26 cellular contexts compared by ENCODE assay signal in the genomic region with DNA sequence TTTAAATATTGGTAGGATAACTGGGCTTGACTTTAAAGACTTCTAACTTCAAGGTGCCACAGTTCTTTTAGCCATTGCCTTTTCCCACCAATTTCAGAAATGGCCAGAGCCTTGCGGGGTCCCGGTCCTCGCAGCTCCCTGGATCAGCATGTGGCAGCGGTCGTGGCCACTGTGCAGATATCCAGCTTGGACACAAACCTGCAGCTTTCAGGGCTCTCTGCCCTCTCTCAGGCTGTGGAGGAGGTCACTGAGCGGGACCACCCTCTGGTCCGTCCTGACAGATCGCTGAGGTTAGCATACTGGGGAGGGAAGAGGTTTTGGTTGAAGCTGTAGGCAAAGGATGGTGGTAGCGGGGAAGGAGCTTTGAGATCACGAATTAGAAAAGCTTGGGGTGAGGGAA. TPM values are rescaled to one million over a fixed set of nuclear protein-coding genes. Genes with fewer than 3 reads are reported as not detected.
"Had no signal": no experiment of that assay in that cellular context is flagged by ENCODE, and none has a peak within 500 bp of the region (broad histone marks: within the 10 kb centered on the region; RNA-seq: fewer than 3 reads in every experiment).

No MANE protein-coding gene starts in this region.

- H3K4me3 Mint-ChIP-seq: activated CD4-positive, alpha-beta memory T cell treated with anti-CD3 and anti-CD28 coated beads for 36 hours; activated CD4-positive, alpha-beta T cell treated with anti-CD3 and anti-CD28 coated beads, Interleukin-2, amount 10 ng/mL, durations not matched to agents 7 days and 5 days; activated T-helper 1 cell treated with anti-CD3 and anti-CD28 coated beads, Interleukin-12 subunit alpha, Interleukin-12 subunit beta, Interleukin-2, Interleukin-4 antibody, amounts not matched to agents 30 ng/mL and 10 ng/mL and 1 ng/mL, durations not matched to agents 14 hours and 24 hours and 36 hours; T-helper 1 cell treated with Interleukin-12 subunit alpha and Interleukin-12 subunit beta and Interleukin-4 antibody, amounts not matched to agents 30 μg/mL and 1 μg/mL, for 36 hours had no signal

- DNase-seq: activated CD4-positive, alpha-beta memory T cell treated with anti-CD3 and anti-CD28 coated beads for 36 hours; activated CD4-positive, alpha-beta T cell treated with anti-CD3 and anti-CD28 coated beads, Interleukin-2, amount 10 ng/mL, durations not matched to agents 7 days and 5 days; activated CD4-positive, CD25-positive, alpha-beta regulatory T cell; activated CD8-positive, alpha-beta memory T cell treated with anti-CD3 and anti-CD28 coated beads for 24 hours; activated effector memory CD4-positive, alpha-beta T cell treated with Interleukin-2 at 50 U/mL for 16 hours; activated naive CD4-positive, alpha-beta T cell; amniotic stem cell; body of pancreas; MM.1S; NCI-H1105 treated with DMSO at 0.1 percent for 48 hours; NCI-H1436 treated with DMSO at 0.1 percent for 48 hours; NCI-H187; NCI-H2081; NCI-H510A treated with DMSO at 0.1 percent for 48 hours; NCI-H69; NK-92 treated with Interleukin-12 subunit alpha and Interleukin-12 subunit beta, amount 100 ng/mL, for 24 hours; OCI-M1; RPMI8226; SHP77; T-helper 9 cell had no signal

- H3K27me3 Mint-ChIP-seq: activated CD4-positive, alpha-beta memory T cell treated with anti-CD3 and anti-CD28 coated beads for 36 hours; activated CD4-positive, alpha-beta T cell treated with anti-CD3 and anti-CD28 coated beads, Interleukin-2, amount 10 ng/mL, durations not matched to agents 7 days and 5 days had no signal

- H3K4me3 ChIP-seq: ascending aorta, body of pancreas had no signal

- H3K27me3 ChIP-seq: ascending aorta, body of pancreas had no signal

- H3K27ac ChIP-seq: ascending aorta, body of pancreas had no signal

- ATAC-seq: body of pancreas, HepG2, Panc1 had no signal

- H3K9me3 ChIP-seq: ascending aorta, body of pancreas had no signal

- H3K4me1 ChIP-seq: ascending aorta had no signal

- H3K27ac Mint-ChIP-seq: activated CD4-positive, alpha-beta memory T cell treated with anti-CD3 and anti-CD28 coated beads for 36 hours; activated CD4-positive, alpha-beta T cell treated with anti-CD3 and anti-CD28 coated beads, Interleukin-2, amount 10 ng/mL, durations not matched to agents 7 days and 5 days; activated T-helper 1 cell treated with anti-CD3 and anti-CD28 coated beads, Interleukin-12 subunit alpha, Interleukin-12 subunit beta, Interleukin-2, Interleukin-4 antibody, amounts not matched to agents 30 ng/mL and 10 ng/mL and 1 ng/mL, durations not matched to agents 14 hours and 24 hours and 36 hours; T-helper 1 cell treated with Interleukin-12 subunit alpha and Interleukin-12 subunit beta and Interleukin-4 antibody, amounts not matched to agents 30 μg/mL and 1 μg/mL, for 36 hours had no signal

- H3K9me3 Mint-ChIP-seq: activated CD4-positive, alpha-beta memory T cell treated with anti-CD3 and anti-CD28 coated beads for 36 hours; activated CD4-positive, alpha-beta T cell treated with anti-CD3 and anti-CD28 coated beads, Interleukin-2, amount 10 ng/mL, durations not matched to agents 7 days and 5 days; activated T-helper 1 cell treated with anti-CD3 and anti-CD28 coated beads, Interleukin-12 subunit alpha, Interleukin-12 subunit beta, Interleukin-2, Interleukin-4 antibody, amounts not matched to agents 30 ng/mL and 10 ng/mL and 1 ng/mL, durations not matched to agents 14 hours and 24 hours and 36 hours; T-helper 1 cell treated with Interleukin-12 subunit alpha and Interleukin-12 subunit beta and Interleukin-4 antibody, amounts not matched to agents 30 μg/mL and 1 μg/mL, for 36 hours had no signal

RNA-seq across cellular contexts. Expression of gene TTBK1, which starts 54.9 kb away (rescaled TPM):
- total RNA-seq: ascending aorta, SK-MEL-5 had no signal
